8 cellular contexts compared by ENCODE assay signal in genomic region chr12:86770871-86771270, GRCh38.
"Had no signal": no experiment of that assay in that cellular context is flagged by ENCODE, and none has a peak within 500 bp of the region (broad histone marks: within the 10 kb centered on the region; RNA-seq: fewer than 3 reads in every experiment).

No MANE protein-coding gene starts in this region.

- FAIRE-seq: G401.6, GM12878, GM12891, GM12892, GM18507, GM19239 had no signal

- H3K4me3 ChIP-seq: GM12878 had no signal

- ATAC-seq: GM12878 had no signal

- DNase-seq: GDM1, GF-D8 had no signal
